In genomic region chr10:132884041-132884440, GRCh38 we compare ENCODE assay signal across 21 cellular contexts. TPM values are rescaled to one million over a fixed set of nuclear protein-coding genes. Genes with fewer than 3 reads are reported as not detected.
"Had no signal": no experiment of that assay in that cellular context is flagged by ENCODE, and none has a peak within 500 bp of the region (broad histone marks: within the 10 kb centered on the region; RNA-seq: fewer than 3 reads in every experiment).

No MANE protein-coding gene starts in this region.

- DNase-seq: activated CD4-positive, alpha-beta memory T cell treated with anti-CD3 and anti-CD28 coated beads for 36 hours; activated CD4-positive, alpha-beta T cell treated with anti-CD3 and anti-CD28 coated beads for 36 hours; activated CD8-positive, alpha-beta memory T cell treated with anti-CD3 and anti-CD28 coated beads, Interleukin-2, amount 10 ng/mL, durations not matched to agents 7 days and 5 days; activated gamma-delta T cell; activated T-cell treated with anti-CD3 and anti-CD28 coated beads, Interleukin-2, amount 50 U/mL, for 4 hours; anterior cingulate cortex; cerebellar nuclear complex; effector memory CD4-positive, alpha-beta T cell; glutamatergic neuron; hypothalamus; kidney glomerular epithelial cell; naive B cell; stimulated activated CD4-positive, alpha-beta T cell treated with anti-CD3 and anti-CD28 coated beads, Interleukin-1b, Interleukin-23, amount 100 ng/mL, for 48 hours; stomach; WERI-Rb-1 had no signal

- ATAC-seq: activated CD4-positive, alpha-beta T cell treated with anti-CD3 and anti-CD28 coated beads for 36 hours; activated CD8-positive, alpha-beta memory T cell treated with anti-CD3 and anti-CD28 coated beads, Interleukin-2, amount 10 ng/mL, durations not matched to agents 7 days and 5 days; activated T-cell treated with anti-CD3 and anti-CD28 coated beads, Interleukin-2, amount 50 U/mL, for 4 hours had no signal

- H3K36me3 ChIP-seq: neutrophil, stomach, thoracic aorta, uterus, WERI-Rb-1 had no signal

- H3K27me3 ChIP-seq: uterus had no signal

- H3K9me3 ChIP-seq: neutrophil, stomach, thoracic aorta, uterus had no signal

- H3K27ac Mint-ChIP-seq: activated CD4-positive, alpha-beta memory T cell treated with anti-CD3 and anti-CD28 coated beads for 36 hours; activated CD4-positive, alpha-beta T cell treated with anti-CD3 and anti-CD28 coated beads for 36 hours; activated CD8-positive, alpha-beta memory T cell treated with anti-CD3 and anti-CD28 coated beads, Interleukin-2, amount 10 ng/mL, durations not matched to agents 7 days and 5 days; dendritic cell treated with granulocyte-macrophage colony-stimulating factor and Interleukin-4, amounts not matched to agents 40 ng/mL and 50 ng/mL, for 4 days; naive B cell; T-helper 1 cell treated with Interleukin-12 subunit alpha and Interleukin-12 subunit beta and Interleukin-4 antibody, amounts not matched to agents 30 μg/mL and 1 μg/mL, for 36 hours had no signal

- H3K36me3 Mint-ChIP-seq: activated CD4-positive, alpha-beta memory T cell treated with anti-CD3 and anti-CD28 coated beads for 36 hours; activated CD8-positive, alpha-beta memory T cell treated with anti-CD3 and anti-CD28 coated beads, Interleukin-2, amount 10 ng/mL, durations not matched to agents 7 days and 5 days had no signal

- H3K9me3 Mint-ChIP-seq: activated CD4-positive, alpha-beta memory T cell treated with anti-CD3 and anti-CD28 coated beads for 36 hours; activated T-cell treated with anti-CD3 and anti-CD28 coated beads, Interleukin-2, amount 50 U/mL, for 4 hours; dendritic cell treated with granulocyte-macrophage colony-stimulating factor and Interleukin-4, amounts not matched to agents 40 ng/mL and 50 ng/mL, for 4 days; T-helper 1 cell treated with Interleukin-12 subunit alpha and Interleukin-12 subunit beta and Interleukin-4 antibody, amounts not matched to agents 30 μg/mL and 1 μg/mL, for 36 hours had no signal

- H3K4me3 ChIP-seq: lung, stomach, thoracic aorta, uterus had no signal

- H3K27ac ChIP-seq: neutrophil, stomach, thoracic aorta, uterus, WERI-Rb-1 had no signal

- H3K4me1 Mint-ChIP-seq: activated CD4-positive, alpha-beta T cell treated with anti-CD3 and anti-CD28 coated beads for 36 hours; activated CD8-positive, alpha-beta memory T cell treated with anti-CD3 and anti-CD28 coated beads, Interleukin-2, amount 10 ng/mL, durations not matched to agents 7 days and 5 days; naive B cell had no signal

- H3K4me3 Mint-ChIP-seq: activated CD4-positive, alpha-beta memory T cell treated with anti-CD3 and anti-CD28 coated beads for 36 hours; activated CD4-positive, alpha-beta T cell treated with anti-CD3 and anti-CD28 coated beads for 36 hours; activated CD8-positive, alpha-beta memory T cell treated with anti-CD3 and anti-CD28 coated beads, Interleukin-2, amount 10 ng/mL, durations not matched to agents 7 days and 5 days; activated T-cell treated with anti-CD3 and anti-CD28 coated beads, Interleukin-2, amount 50 U/mL, for 4 hours; dendritic cell treated with granulocyte-macrophage colony-stimulating factor and Interleukin-4, amounts not matched to agents 40 ng/mL and 50 ng/mL, for 4 days; naive B cell; T-helper 1 cell treated with Interleukin-12 subunit alpha and Interleukin-12 subunit beta and Interleukin-4 antibody, amounts not matched to agents 30 μg/mL and 1 μg/mL, for 36 hours had no signal

RNA-seq across cellular contexts. Expression of gene CFAP46, which starts 58.3 kb away (rescaled TPM):
- total RNA-seq: activated CD8-positive, alpha-beta memory T cell treated with anti-CD3 and anti-CD28 coated beads, Interleukin-2, amount 10 ng/mL, durations not matched to agents 7 days and 5 days; thoracic aorta had no signal
